Comparison of ENCODE assay signal across 25 cellular contexts in genomic region chr5:1974501-1975405, GRCh38.
"Had no signal": no experiment of that assay in that cellular context is flagged by ENCODE, and none has a peak within 500 bp of the region (broad histone marks: within the 10 kb centered on the region; RNA-seq: fewer than 3 reads in every experiment).

No MANE protein-coding gene starts in this region.

- H3K4me1 Mint-ChIP-seq: activated CD4-positive, alpha-beta memory T cell treated with anti-CD3 and anti-CD28 coated beads, Interleukin-2, amount 10 ng/mL, durations not matched to agents 7 days and 5 days; activated CD8-positive, alpha-beta memory T cell treated with anti-CD3 and anti-CD28 coated beads, Interleukin-2, amount 10 ng/mL, durations not matched to agents 7 days and 5 days; activated naive CD8-positive, alpha-beta T cell treated with anti-CD3 and anti-CD28 coated beads, Interleukin-2, amount 10 ng/mL, durations not matched to agents 7 days and 5 days; memory B cell; naive B cell; stimulated activated naive CD8-positive, alpha-beta T cell treated with anti-CD3 and anti-CD28 coated beads, Interleukin-15, amount 100 ng/mL, for 72 hours; T-cell had no signal

- H3K27ac Mint-ChIP-seq: activated CD4-positive, alpha-beta memory T cell treated with anti-CD3 and anti-CD28 coated beads, Interleukin-2, amount 10 ng/mL, durations not matched to agents 7 days and 5 days; activated CD8-positive, alpha-beta memory T cell treated with anti-CD3 and anti-CD28 coated beads, Interleukin-2, amount 10 ng/mL, durations not matched to agents 7 days and 5 days; activated naive CD8-positive, alpha-beta T cell treated with anti-CD3 and anti-CD28 coated beads, Interleukin-2, amount 10 ng/mL, durations not matched to agents 7 days and 5 days; activated T-helper 2 cell treated with anti-CD3 and anti-CD28 coated beads, Interferon-gamma antibody, Interleukin-2, Interleukin-4, amounts not matched to agents 10 μg/mL and 5 μg/mL and 100 μg/mL, durations not matched to agents 14 hours and 24 hours and 36 hours; endodermal cell; memory B cell; naive B cell; stimulated activated naive CD8-positive, alpha-beta T cell treated with anti-CD3 and anti-CD28 coated beads, Interleukin-15, amount 100 ng/mL, for 72 hours; T-cell had no signal

- H3K9me3 ChIP-seq: body of pancreas, left lung, ovary, right lobe of liver, upper lobe of left lung had no signal

- H3K36me3 Mint-ChIP-seq: activated CD8-positive, alpha-beta memory T cell treated with anti-CD3 and anti-CD28 coated beads, Interleukin-2, amount 10 ng/mL, durations not matched to agents 7 days and 5 days; activated naive CD8-positive, alpha-beta T cell treated with anti-CD3 and anti-CD28 coated beads, Interleukin-2, amount 10 ng/mL, durations not matched to agents 7 days and 5 days; memory B cell; naive B cell; T-cell had no signal

- H3K4me1 ChIP-seq: left lung, right lobe of liver, upper lobe of left lung had no signal

- H3K4me3 Mint-ChIP-seq: activated CD4-positive, alpha-beta memory T cell treated with anti-CD3 and anti-CD28 coated beads, Interleukin-2, amount 10 ng/mL, durations not matched to agents 7 days and 5 days; activated CD8-positive, alpha-beta memory T cell treated with anti-CD3 and anti-CD28 coated beads, Interleukin-2, amount 10 ng/mL, durations not matched to agents 7 days and 5 days; activated naive CD8-positive, alpha-beta T cell treated with anti-CD3 and anti-CD28 coated beads, Interleukin-2, amount 10 ng/mL, durations not matched to agents 7 days and 5 days; endodermal cell; memory B cell; naive B cell; neural crest cell; stimulated activated naive CD8-positive, alpha-beta T cell treated with anti-CD3 and anti-CD28 coated beads, Interleukin-15, amount 100 ng/mL, for 72 hours; T-cell had no signal

- ATAC-seq: activated CD8-positive, alpha-beta memory T cell treated with anti-CD3 and anti-CD28 coated beads, Interleukin-2, amount 10 ng/mL, durations not matched to agents 7 days and 5 days; body of pancreas; left lung; right lobe of liver; stimulated activated naive CD8-positive, alpha-beta T cell treated with anti-CD3 and anti-CD28 coated beads, Interleukin-15, amount 100 ng/mL, for 72 hours; T-cell had no signal

- DNase-seq: activated CD4-positive, alpha-beta memory T cell treated with anti-CD3 and anti-CD28 coated beads, Interleukin-2, amount 10 ng/mL, durations not matched to agents 7 days and 5 days; activated CD4-positive, alpha-beta T cell treated with anti-CD3 and anti-CD28 coated beads for 48 hours; activated CD4-positive, CD25-positive, alpha-beta regulatory T cell; activated CD8-positive, alpha-beta memory T cell treated with anti-CD3 and anti-CD28 coated beads, Interleukin-2, amount 10 ng/mL, durations not matched to agents 7 days and 5 days; activated naive CD4-positive, alpha-beta T cell treated with Interleukin-2 at 50 U/mL for 16 hours; activated naive CD8-positive, alpha-beta T cell treated with anti-CD3 and anti-CD28 coated beads, Interleukin-2, amount 10 ng/mL, durations not matched to agents 7 days and 5 days; activated T-cell treated with anti-CD3 and anti-CD28 coated beads, Interleukin-2, amount 50 U/mL, for 1 hour; central memory CD4-positive, alpha-beta T cell; dorsolateral prefrontal cortex; endodermal cell; erythroblast; kidney; left lung; naive B cell; ovary; right lobe of liver; stimulated activated CD4-positive, alpha-beta T cell treated with anti-CD3 and anti-CD28 coated beads, Interleukin-15, amount 100 ng/mL, for 24 hours; stimulated activated CD4-positive, alpha-beta T cell treated with anti-CD3 and anti-CD28 coated beads, Interleukin-2, amount 100 ng/mL, for 48 hours; stimulated activated naive CD8-positive, alpha-beta T cell treated with anti-CD3 and anti-CD28 coated beads, Interleukin-15, amount 100 ng/mL, for 72 hours; T-cell; upper lobe of left lung had no signal

- H3K27ac ChIP-seq: body of pancreas, dorsolateral prefrontal cortex, left lung, ovary, right lobe of liver, upper lobe of left lung had no signal

- H3K9me3 Mint-ChIP-seq: activated CD4-positive, alpha-beta memory T cell treated with anti-CD3 and anti-CD28 coated beads, Interleukin-2, amount 10 ng/mL, durations not matched to agents 7 days and 5 days; activated naive CD8-positive, alpha-beta T cell treated with anti-CD3 and anti-CD28 coated beads, Interleukin-2, amount 10 ng/mL, durations not matched to agents 7 days and 5 days; activated T-helper 2 cell treated with anti-CD3 and anti-CD28 coated beads, Interferon-gamma antibody, Interleukin-2, Interleukin-4, amounts not matched to agents 10 μg/mL and 5 μg/mL and 100 μg/mL, durations not matched to agents 14 hours and 24 hours and 36 hours; endodermal cell; stimulated activated naive CD8-positive, alpha-beta T cell treated with anti-CD3 and anti-CD28 coated beads, Interleukin-15, amount 100 ng/mL, for 72 hours; T-cell had no signal

- H3K4me3 ChIP-seq: body of pancreas, left lung, ovary, right lobe of liver, upper lobe of left lung had no signal

- H3K27me3 ChIP-seq: body of pancreas, ovary, right lobe of liver, upper lobe of left lung had no signal

- H3K36me3 ChIP-seq: left lung, ovary, right lobe of liver, upper lobe of left lung had no signal
